8 cellular contexts compared by ENCODE assay signal in the genomic region with DNA sequence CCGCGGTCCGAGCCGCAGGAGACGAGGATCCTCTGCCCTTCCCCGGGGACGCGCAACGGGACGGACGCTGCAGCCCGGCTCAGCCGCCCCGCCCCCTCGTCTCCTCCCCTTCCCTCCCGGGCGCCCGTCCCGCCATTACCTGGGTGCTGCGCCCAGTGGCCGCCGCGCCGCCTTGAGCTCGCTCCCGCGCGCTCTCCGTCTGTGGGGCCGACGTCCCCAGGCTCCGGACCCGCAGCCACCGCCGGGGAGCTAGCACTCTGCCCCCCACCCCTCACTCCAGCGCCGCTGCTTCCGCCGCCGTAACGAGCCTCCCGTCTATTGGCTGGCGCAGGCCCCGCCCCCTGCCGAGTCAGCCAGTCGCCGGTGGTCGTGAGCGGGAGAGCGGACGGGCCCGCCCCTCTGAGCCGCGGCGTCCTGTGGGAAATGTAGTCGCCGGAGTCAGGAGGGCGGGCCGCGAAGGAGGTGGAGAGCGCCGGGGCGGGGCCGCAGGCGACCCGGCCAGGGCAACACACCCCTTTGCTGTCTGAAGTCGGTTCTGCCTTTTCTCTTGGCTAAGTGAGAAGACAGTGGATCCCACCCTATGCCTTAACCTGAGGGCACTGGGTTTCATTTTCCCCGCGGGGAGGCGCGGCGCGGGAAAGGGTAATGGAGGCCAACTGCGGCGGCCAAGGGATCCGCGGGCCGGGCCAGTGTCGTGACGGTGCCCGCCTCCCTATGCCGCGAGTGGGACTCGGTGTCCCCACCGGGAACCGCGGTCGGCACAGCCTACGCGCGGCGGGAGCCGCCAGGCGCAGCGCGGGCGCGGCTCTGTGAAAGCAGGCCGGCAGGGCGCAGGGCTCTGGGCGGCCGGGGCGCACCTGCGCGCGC. TPM values are rescaled to one million over a fixed set of nuclear protein-coding genes. Genes with fewer than 3 reads are reported as not detected.
DNase-seq lines count a peak whose midpoint lies in the region; ATAC-seq and TF ChIP-seq lines count a peak whose summit lies in the region.

TSS of gene SAP130 (minus strand) at position 259 of the 867 bp plus-strand sequence. CDS start 1,767 bp downstream, outside the sequence.

- peak within 1 kb of the TSS; percentile 93 for H3K4me3 Mint-ChIP-seq in activated CD4-positive, alpha-beta T cell treated with anti-CD3 and anti-CD28 coated beads for 36 hours

- H3K4me1 ChIP-seq in BLaER1 treated with 17β-estradiol and CSF1 and Interleukin-3, amounts not matched to agents 10 nM and 100 nM = peaks cover 17 to 30% (median 21%) of the 10 kb centered on the region in 10 experiments

- DNase-seq in NCI-H524 treated with DMSO at 0.1 percent for 48 hours (lab: John Stamatoyannopoulos, UW) (peak; percentile 75), choroid plexus epithelial cell (ENCODE audit: low read depth) (peak; percentile 96), kidney glomerular epithelial cell (lab: John Stamatoyannopoulos, UW) (peak; percentile 91)
- peak; percentile 99 for DNase-seq in activated CD4-positive, alpha-beta T cell treated with anti-CD3 and anti-CD28 coated beads for 36 hours
- DNase-seq in stimulated activated CD4-positive, alpha-beta T cell treated with anti-CD3 and anti-CD28 coated beads, Interleukin-15, amount 100 ng/mL, for 48 hours (ENCODE audit: low read depth in 2 of 2) = peak; percentile 96 to 97

- H4K20me1 ChIP-seq in BLaER1 treated with 17β-estradiol and CSF1 and Interleukin-3, amounts not matched to agents 10 nM and 100 nM = peaks cover 7 to 33% (median 23%) of the 10 kb centered on the region in 11 experiments; a peak in 17 of 22 replicates

- H3K4me3 ChIP-seq in BLaER1 treated with 17β-estradiol and CSF1 and Interleukin-3, amounts not matched to agents 10 nM and 100 nM = peak within 1 kb of the TSS; percentile 89 to 98 (median 97)
- H3K4me3 ChIP-seq in choroid plexus epithelial cell (ENCODE audit: low read depth, low read length) = peak within 1 kb of the TSS; percentile 99

- intact Hi-C loops in activated CD4-positive, alpha-beta T cell treated with anti-CD3 and anti-CD28 coated beads for 36 hours (cut with DNase I, micrococcal nuclease) = loop anchor here (1.0 to 10.0 kb wide), 16 partner anchors 63 to 1847 kb away; partner anchors contain the start of genes UGGT1 (in 2 of the 2), ERCC3 (in 1 of the 2), GYPC (in 1 of the 2) and HS6ST1 (in 1 of the 2)

- POLR2A ChIA-PET in activated CD4-positive, alpha-beta T cell treated with anti-CD3 and anti-CD28 coated beads for 36 hours (lab: Charles Lee) = interaction anchor here (0.6 to 0.9 kb wide), 3 partner anchors 35 to 502 kb away, joined by 3 read pairs; partner anchors contain the start of gene IWS1

- H3K4me1 Mint-ChIP-seq in activated CD4-positive, alpha-beta T cell treated with anti-CD3 and anti-CD28 coated beads for 36 hours = peaks cover 13% of the 10 kb centered on the region

- H3K9ac ChIP-seq in BLaER1 treated with 17β-estradiol and CSF1 and Interleukin-3, amounts not matched to agents 10 nM and 100 nM = peak within 1 kb of the TSS; percentile 91 to 95 (median 94)

- peak; percentile 5 for TF ChIP-seq CTCF in choroid plexus epithelial cell (conservative IDR thresholded peaks at IDR 0.05; ENCODE audit: low read depth, low read length)

- peaks cover 3 to 27% (median 19%) of the 10 kb centered on the region in 11 experiments; a peak in 18 of 22 replicates for H3K36me3 ChIP-seq in BLaER1 treated with 17β-estradiol and CSF1 and Interleukin-3, amounts not matched to agents 10 nM and 100 nM

- ATAC-seq in GM19324 (IDR thresholded peaks at IDR 0.05; ENCODE audit: low FRiP score, unreplicated experiment) = peak; percentile 84
- ATAC-seq in HG03460 (IDR thresholded peaks at IDR 0.05; ENCODE audit: unreplicated experiment) = peak; percentile 75
- peak; percentile 83 for ATAC-seq in activated CD4-positive, alpha-beta T cell treated with anti-CD3 and anti-CD28 coated beads for 36 hours

- no peaks in the 10 kb centered on the region for H3K27me3 ChIP-seq in BLaER1 treated with 17β-estradiol and CSF1 and Interleukin-3, amounts not matched to agents 10 nM and 100 nM

- H3K36me3 Mint-ChIP-seq in activated CD4-positive, alpha-beta T cell treated with anti-CD3 and anti-CD28 coated beads for 36 hours (ENCODE audit: low read depth) = peaks cover 5% of the 10 kb centered on the region

- H3K27ac Mint-ChIP-seq in activated CD4-positive, alpha-beta T cell treated with anti-CD3 and anti-CD28 coated beads for 36 hours = peak within 1 kb of the TSS; percentile 70

- no peaks in the 10 kb centered on the region for H3K27me3 Mint-ChIP-seq in activated CD4-positive, alpha-beta T cell treated with anti-CD3 and anti-CD28 coated beads for 36 hours

- CTCF ChIA-PET in activated CD4-positive, alpha-beta T cell treated with anti-CD3 and anti-CD28 coated beads for 36 hours (lab: Charles Lee) = interaction anchor here (0.6 to 1.2 kb wide), 3 partner anchors 17 to 221 kb away, joined by 3 read pairs; partner anchors contain the start of gene UGGT1

- peak within 1 kb of the TSS; percentile 80 to 95 (median 89) for H3K27ac ChIP-seq in BLaER1 treated with 17β-estradiol and CSF1 and Interleukin-3, amounts not matched to agents 10 nM and 100 nM

- peak within 1 kb of the TSS; percentile 86 to 98 (median 93) for H3K4me2 ChIP-seq in BLaER1 treated with 17β-estradiol and CSF1 and Interleukin-3, amounts not matched to agents 10 nM and 100 nM

- peaks cover 19 to 24% (median 20%) of the 10 kb centered on the region in 11 experiments for H3K9me3 ChIP-seq in BLaER1 treated with 17β-estradiol and CSF1 and Interleukin-3, amounts not matched to agents 10 nM and 100 nM (replicated peaks in 1 of 11)

- H3K9me3 Mint-ChIP-seq in activated CD4-positive, alpha-beta T cell treated with anti-CD3 and anti-CD28 coated beads for 36 hours (ENCODE audit: low read depth) = no peaks in the 10 kb centered on the region

RNA-seq across cellular contexts. Expression of gene SAP130, which starts in this region (rescaled TPM):
- 10 to 100 TPM; 28.2 to 35.8 TPM for total RNA-seq in activated CD4-positive, alpha-beta T cell treated with anti-CD3 and anti-CD28 coated beads for 36 hours

Comparison
In these comparisons a context has a peak if more than half of its experiments do, and no peak if none do; other contexts are left out.
1. Peak in every context shown above with its lines: DNase-seq, ATAC-seq, H3K4me3 ChIP-seq and H3K27ac ChIP-seq.